Comparison of ENCODE assay signal across 34 cellular contexts in genomic region chr10:12625393-12626023, GRCh38.
"Had no signal": no experiment of that assay in that cellular context is flagged by ENCODE, and none has a peak within 500 bp of the region (broad histone marks: within the 10 kb centered on the region; RNA-seq: fewer than 3 reads in every experiment).

No MANE protein-coding gene starts in this region.

- ATAC-seq: activated CD4-positive, alpha-beta T cell treated with anti-CD3 and anti-CD28 coated beads for 36 hours; activated CD4-positive, CD25-positive, alpha-beta regulatory T cell treated with anti-CD3 and anti-CD28 coated beads, Interleukin-2, amount 50 U/mL, for 24 hours; activated naive CD8-positive, alpha-beta T cell treated with anti-CD3 and anti-CD28 coated beads, Interleukin-2, amount 50 U/mL, for 24 hours; PC-3; WTC11 had no signal

- H3K27ac Mint-ChIP-seq: activated CD4-positive, alpha-beta T cell treated with anti-CD3 and anti-CD28 coated beads for 36 hours; activated CD4-positive, alpha-beta T cell treated with anti-CD3 and anti-CD28 coated beads, Interleukin-2, amount 10 ng/mL, durations not matched to agents 7 days and 5 days; activated naive CD4-positive, alpha-beta T cell treated with anti-CD3 and anti-CD28 coated beads, Interleukin-2, amount 10 ng/mL, durations not matched to agents 7 days and 5 days; activated naive CD8-positive, alpha-beta T cell; activated naive CD8-positive, alpha-beta T cell treated with anti-CD3 and anti-CD28 coated beads, Interleukin-2, amount 50 U/mL, for 24 hours; T-helper 1 cell treated with Interleukin-12 subunit alpha and Interleukin-12 subunit beta and Interleukin-4 antibody, amounts not matched to agents 30 μg/mL and 1 μg/mL, for 36 hours; T-helper 2 cell treated with Interferon-gamma antibody and Interleukin-4, amounts not matched to agents 5 μg/mL and 100 μg/mL, for 36 hours; WTC11 had no signal

- DNase-seq: activated CD4-positive, alpha-beta T cell treated with anti-CD3 and anti-CD28 coated beads for 36 hours; activated CD4-positive, alpha-beta T cell treated with anti-CD3 and anti-CD28 coated beads, Interleukin-2, amount 10 ng/mL, durations not matched to agents 7 days and 5 days; activated CD4-positive, alpha-beta T cell treated with anti-CD3 and anti-CD28 coated beads, Interleukin-2, amount 50 U/mL, for 48 hours; activated CD8-positive, alpha-beta memory T cell treated with anti-CD3 and anti-CD28 coated beads for 24 hours; activated effector memory CD4-positive, alpha-beta T cell treated with Interleukin-2 at 50 U/mL for 16 hours; activated naive CD4-positive, alpha-beta T cell treated with anti-CD3 and anti-CD28 coated beads, Interleukin-2, amount 10 ng/mL, durations not matched to agents 7 days and 5 days; activated naive CD8-positive, alpha-beta T cell treated with anti-CD3 and anti-CD28 coated beads, Interleukin-2, amount 50 U/mL, for 24 hours; activated T-cell treated with anti-CD3 and anti-CD28 coated beads, Interleukin-2, amount 50 U/mL, for 48 hours; anterior cingulate cortex; brain microvascular endothelial cell; central memory CD4-positive, alpha-beta T cell; Karpas-422; KBM-7; NCI-H1105; NCI-H1417 treated with DMSO at 0.1 percent for 48 hours; NCI-H1694; NCI-H1930; NCI-H2081 treated with DMSO at 0.1 percent for 48 hours; NCI-H226; NCI-H446 treated with DMSO at 0.1 percent for 48 hours; NCI-H524; PC-3; Peyer's patch; RPMI8226; SHP77 treated with DMSO at 0.1 percent for 48 hours; SK-N-SH had no signal

- H3K9ac ChIP-seq: SK-N-SH had no signal

- H3K9me3 Mint-ChIP-seq: activated naive CD4-positive, alpha-beta T cell treated with anti-CD3 and anti-CD28 coated beads, Interleukin-2, amount 10 ng/mL, durations not matched to agents 7 days and 5 days; activated naive CD8-positive, alpha-beta T cell treated with anti-CD3 and anti-CD28 coated beads, Interleukin-2, amount 50 U/mL, for 24 hours; IgD-negative memory B cell; T-helper 2 cell treated with Interferon-gamma antibody and Interleukin-4, amounts not matched to agents 5 μg/mL and 100 μg/mL, for 36 hours had no signal

- FAIRE-seq: TTC549 had no signal

- H3K9me2 ChIP-seq: SK-N-SH had no signal

- H3K4me2 ChIP-seq: SK-N-SH had no signal

- H3K27me3 ChIP-seq: brain microvascular endothelial cell, Peyer's patch, SJSA1 had no signal

- H3K9me3 ChIP-seq: Peyer's patch, SJSA1, SK-N-SH had no signal

- H3K4me3 Mint-ChIP-seq: activated CD4-positive, alpha-beta T cell treated with anti-CD3 and anti-CD28 coated beads for 36 hours; activated CD4-positive, alpha-beta T cell treated with anti-CD3 and anti-CD28 coated beads, Interleukin-2, amount 10 ng/mL, durations not matched to agents 7 days and 5 days; activated naive CD4-positive, alpha-beta T cell treated with anti-CD3 and anti-CD28 coated beads, Interleukin-2, amount 10 ng/mL, durations not matched to agents 7 days and 5 days; activated naive CD8-positive, alpha-beta T cell; activated naive CD8-positive, alpha-beta T cell treated with anti-CD3 and anti-CD28 coated beads, Interleukin-2, amount 50 U/mL, for 24 hours; IgD-negative memory B cell; T-helper 1 cell treated with Interleukin-12 subunit alpha and Interleukin-12 subunit beta and Interleukin-4 antibody, amounts not matched to agents 30 μg/mL and 1 μg/mL, for 36 hours; T-helper 2 cell treated with Interferon-gamma antibody and Interleukin-4, amounts not matched to agents 5 μg/mL and 100 μg/mL, for 36 hours; WTC11 had no signal

- H3K36me3 ChIP-seq: brain microvascular endothelial cell, Peyer's patch, SJSA1 had no signal

- H3K4me1 ChIP-seq: SJSA1 had no signal

- H3K4me3 ChIP-seq: Peyer's patch, SJSA1 had no signal

- H3K36me3 Mint-ChIP-seq: activated naive CD4-positive, alpha-beta T cell treated with anti-CD3 and anti-CD28 coated beads, Interleukin-2, amount 10 ng/mL, durations not matched to agents 7 days and 5 days; WTC11 had no signal

- H3K27ac ChIP-seq: brain microvascular endothelial cell, Peyer's patch, SJSA1 had no signal

- H3K27me3 Mint-ChIP-seq: activated CD4-positive, alpha-beta T cell treated with anti-CD3 and anti-CD28 coated beads for 36 hours; activated CD4-positive, alpha-beta T cell treated with anti-CD3 and anti-CD28 coated beads, Interleukin-2, amount 10 ng/mL, durations not matched to agents 7 days and 5 days; activated naive CD8-positive, alpha-beta T cell; activated naive CD8-positive, alpha-beta T cell treated with anti-CD3 and anti-CD28 coated beads, Interleukin-2, amount 50 U/mL, for 24 hours; IgD-negative memory B cell had no signal
